20 cellular contexts compared by ENCODE assay signal in the genomic region with DNA sequence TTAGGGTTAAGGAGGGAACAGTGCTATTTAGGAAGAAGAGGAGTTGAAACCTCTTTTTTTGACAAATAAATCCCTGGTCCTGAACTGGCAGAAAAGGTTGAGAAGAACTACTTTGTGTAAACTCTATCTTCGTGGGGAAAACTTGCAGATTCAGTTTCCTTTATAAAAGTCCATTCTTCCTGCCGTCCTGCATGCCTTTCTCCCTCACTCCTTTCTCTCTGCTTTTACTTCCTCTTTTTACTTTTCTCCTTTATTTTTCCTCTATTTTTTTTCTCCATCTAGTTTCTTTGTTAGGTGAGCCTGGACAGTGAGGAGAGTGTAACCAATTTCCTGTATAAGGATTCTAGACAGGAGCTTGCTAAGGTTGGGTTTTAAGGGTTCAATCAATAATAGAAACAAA. TPM values are rescaled to one million over a fixed set of nuclear protein-coding genes. Genes with fewer than 3 reads are reported as not detected.
"Had no signal": no experiment of that assay in that cellular context is flagged by ENCODE, and none has a peak within 500 bp of the region (broad histone marks: within the 10 kb centered on the region; RNA-seq: fewer than 3 reads in every experiment).

No MANE protein-coding gene starts in this region.

- H3K36me3 ChIP-seq: left ventricle myocardium inferior, lower lobe of right lung, right lobe of liver, suprapubic skin, tibial artery, upper lobe of left lung, uterus had no signal

- H3K27ac ChIP-seq: foreskin keratinocyte, left ventricle myocardium inferior, lower lobe of right lung, psoas muscle, right lobe of liver, suprapubic skin, upper lobe of left lung, uterus had no signal

- H3K27me3 ChIP-seq: foreskin keratinocyte, right lobe of liver, suprapubic skin, tibial artery, upper lobe of left lung, uterus had no signal

- H3K4me3 ChIP-seq: left ventricle myocardium inferior, lower lobe of right lung, psoas muscle, right lobe of liver, suprapubic skin, tibial artery, upper lobe of left lung, uterus had no signal

- H3K9me3 ChIP-seq: left ventricle myocardium inferior, lower lobe of right lung, psoas muscle, right lobe of liver, suprapubic skin, tibial artery, upper lobe of left lung, uterus had no signal

- H3K4me1 ChIP-seq: left ventricle myocardium inferior, lower lobe of right lung, psoas muscle, right lobe of liver, suprapubic skin, upper lobe of left lung, uterus had no signal

- DNase-seq: erythroblast; immature natural killer cell; kidney; left cardiac atrium; left ventricle myocardium inferior; lower lobe of right lung; mesendoderm; naive B cell; psoas muscle; retina; right lobe of liver; stimulated activated CD4-positive, alpha-beta T cell treated with anti-CD3 and anti-CD28 coated beads, Interleukin-4, amount 100 ng/mL, for 1 hour; stimulated activated CD8-positive, alpha-beta memory T cell treated with anti-CD3 and anti-CD28 coated beads, Interleukin-4, amount 100 ng/mL, for 48 hours; stimulated activated naive CD8-positive, alpha-beta T cell treated with anti-CD3 and anti-CD28 coated beads, Interleukin-15, Interleukin-2, amounts not matched to agents 100 U/mL and 50 U/mL, for 24 hours; tibial artery; upper lobe of left lung; uterus had no signal

- ATAC-seq: foreskin keratinocyte; left cardiac atrium; lower lobe of right lung; psoas muscle; right lobe of liver; stimulated activated effector memory CD8-positive, alpha-beta T cell treated with anti-CD3 and anti-CD28 coated beads, Interleukin-12 subunit alpha, Interleukin-12 subunit beta, amount 100 ng/mL, for 72 hours; stimulated activated naive CD8-positive, alpha-beta T cell treated with anti-CD3 and anti-CD28 coated beads, Interleukin-15, Interleukin-2, amounts not matched to agents 100 U/mL and 50 U/mL, for 24 hours had no signal

RNA-seq across cellular contexts. Expression of gene TPBG, which starts 52.7 kb away (rescaled TPM):
- polyA plus RNA-seq: immature natural killer cell had no signal
